In the genomic region with DNA sequence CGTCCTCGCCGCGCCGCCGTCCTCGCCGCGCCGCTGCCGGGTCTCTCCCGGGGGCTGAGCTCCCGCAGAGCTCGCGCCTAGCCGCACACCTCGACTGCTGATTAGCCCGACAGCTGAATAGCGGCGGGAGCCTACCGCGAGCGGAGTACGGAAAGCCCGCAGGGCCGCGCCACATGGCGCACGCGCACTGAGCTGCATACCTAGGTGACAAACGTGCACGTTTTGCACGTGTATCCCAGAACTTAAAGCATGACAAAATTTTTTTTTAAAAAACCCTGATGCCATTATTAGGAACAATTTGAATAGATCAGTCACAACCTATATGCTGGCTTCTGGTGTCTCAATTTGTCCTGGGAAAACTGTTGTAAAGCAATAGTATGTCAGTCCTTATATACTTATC, we compare ENCODE assay signal across 1 cellular context.
TF ChIP-seq lines count a peak whose summit lies in the region.

A gene with protein sequence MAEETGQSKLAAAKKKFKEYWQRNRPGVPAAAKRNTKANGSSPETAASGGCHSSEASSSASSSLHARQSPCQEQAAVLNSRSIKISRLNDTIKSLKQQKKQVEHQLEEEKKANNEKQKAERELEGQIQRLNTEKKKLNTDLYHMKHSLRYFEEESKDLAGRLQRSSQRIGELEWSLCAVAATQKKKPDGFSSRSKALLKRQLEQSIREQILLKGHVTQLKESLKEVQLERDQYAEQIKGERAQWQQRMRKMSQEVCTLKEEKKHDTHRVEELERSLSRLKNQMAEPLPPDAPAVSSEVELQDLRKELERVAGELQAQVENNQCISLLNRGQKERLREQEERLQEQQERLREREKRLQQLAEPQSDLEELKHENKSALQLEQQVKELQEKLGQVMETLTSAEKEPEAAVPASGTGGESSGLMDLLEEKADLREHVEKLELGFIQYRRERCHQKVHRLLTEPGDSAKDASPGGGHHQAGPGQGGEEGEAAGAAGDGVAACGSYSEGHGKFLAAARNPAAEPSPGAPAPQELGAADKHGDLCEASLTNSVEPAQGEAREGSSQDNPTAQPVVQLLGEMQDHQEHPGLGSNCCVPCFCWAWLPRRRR (minus strand): TSS at position 122 of the 400 bp plus-strand sequence. CDS start 48,117 bp downstream, outside the sequence.

TF ChIP-seq in HepG2, 621 proteins besides CTCF, POLR2A, EP300 and RAD21 (continued from another document and continues in another):
- TF ChIP-seq, protein P1, sequence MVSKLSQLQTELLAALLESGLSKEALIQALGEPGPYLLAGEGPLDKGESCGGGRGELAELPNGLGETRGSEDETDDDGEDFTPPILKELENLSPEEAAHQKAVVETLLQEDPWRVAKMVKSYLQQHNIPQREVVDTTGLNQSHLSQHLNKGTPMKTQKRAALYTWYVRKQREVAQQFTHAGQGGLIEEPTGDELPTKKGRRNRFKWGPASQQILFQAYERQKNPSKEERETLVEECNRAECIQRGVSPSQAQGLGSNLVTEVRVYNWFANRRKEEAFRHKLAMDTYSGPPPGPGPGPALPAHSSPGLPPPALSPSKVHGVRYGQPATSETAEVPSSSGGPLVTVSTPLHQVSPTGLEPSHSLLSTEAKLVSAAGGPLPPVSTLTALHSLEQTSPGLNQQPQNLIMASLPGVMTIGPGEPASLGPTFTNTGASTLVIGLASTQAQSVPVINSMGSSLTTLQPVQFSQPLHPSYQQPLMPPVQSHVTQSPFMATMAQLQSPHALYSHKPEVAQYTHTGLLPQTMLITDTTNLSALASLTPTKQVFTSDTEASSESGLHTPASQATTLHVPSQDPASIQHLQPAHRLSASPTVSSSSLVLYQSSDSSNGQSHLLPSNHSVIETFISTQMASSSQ (IDR thresholded peaks at IDR 0.05; ENCODE audit: low read depth): no peak
- TF ChIP-seq, protein P1 (CRISPR knock-in tag; IDR thresholded peaks at IDR 0.05; ENCODE audit: borderline replicate concordance): no peak
- TF ChIP-seq, protein P2, sequence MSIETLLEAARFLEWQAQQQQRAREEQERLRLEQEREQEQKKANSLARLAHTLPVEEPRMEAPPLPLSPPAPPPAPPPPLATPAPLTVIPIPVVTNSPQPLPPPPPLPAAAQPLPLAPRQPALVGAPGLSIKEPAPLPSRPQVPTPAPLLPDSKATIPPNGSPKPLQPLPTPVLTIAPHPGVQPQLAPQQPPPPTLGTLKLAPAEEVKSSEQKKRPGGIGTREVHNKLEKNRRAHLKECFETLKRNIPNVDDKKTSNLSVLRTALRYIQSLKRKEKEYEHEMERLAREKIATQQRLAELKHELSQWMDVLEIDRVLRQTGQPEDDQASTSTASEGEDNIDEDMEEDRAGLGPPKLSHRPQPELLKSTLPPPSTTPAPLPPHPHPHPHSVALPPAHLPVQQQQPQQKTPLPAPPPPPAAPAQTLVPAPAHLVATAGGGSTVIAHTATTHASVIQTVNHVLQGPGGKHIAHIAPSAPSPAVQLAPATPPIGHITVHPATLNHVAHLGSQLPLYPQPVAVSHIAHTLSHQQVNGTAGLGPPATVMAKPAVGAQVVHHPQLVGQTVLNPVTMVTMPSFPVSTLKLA (IDR thresholded peaks at IDR 0.05): peak; percentile 43
- TF ChIP-seq SRF (IDR thresholded peaks at IDR 0.05; ENCODE audit: low read depth, low read length) (no peak), TEAD3 (CRISPR knock-in tag; optimal IDR thresholded peaks at IDR 0.05; ENCODE audit: borderline replicate concordance) (peak; percentile 71), ZNF709 (CRISPR knock-in tag; IDR thresholded peaks at IDR 0.05) (0 out of 2 replicates have a peak, but pooled peaks have one; percentile 47), ZNF841 (CRISPR knock-in tag; IDR thresholded peaks at IDR 0.05; ENCODE audit: borderline replicate concordance) (no peak), TRIM24 (CRISPR knock-in tag; IDR thresholded peaks at IDR 0.05) (no peak), RBFOX2 (IDR thresholded peaks at IDR 0.05; ENCODE audit: low read depth, low read length) (0 out of 2 replicates have a peak, but pooled peaks have one; percentile 34), HDAC6 (IDR thresholded peaks at IDR 0.05; ENCODE audit: low read depth, low read length) (no peak), ASH2L (IDR thresholded peaks at IDR 0.05; ENCODE audit: insufficient read length, low read depth, low read length) (no peak), SRY (CRISPR knock-in tag; IDR thresholded peaks at IDR 0.05) (peak; percentile 74; the same call in 1 of the 2 replicates), HMG20B (CRISPR knock-in tag; conservative IDR thresholded peaks at IDR 0.05) (no peak), JARID2 (CRISPR knock-in tag; IDR thresholded peaks at IDR 0.05; ENCODE audit: insufficient replicate concordance) (no peak), SMARCE1 (IDR thresholded peaks at IDR 0.05; ENCODE audit: borderline replicate concordance) (no peak), REL (CRISPR knock-in tag; conservative IDR thresholded peaks at IDR 0.05) (no peak), ZNF7 (CRISPR knock-in tag; IDR thresholded peaks at IDR 0.05) (no peak), SMAD9 (CRISPR knock-in tag; IDR thresholded peaks at IDR 0.05) (no peak), POGZ (CRISPR knock-in tag; IDR thresholded peaks at IDR 0.05) (peak; percentile 30; the same call in 1 of the 2 replicates), ZNF20 (CRISPR knock-in tag; IDR thresholded peaks at IDR 0.05) (no peak), ZSCAN25 (CRISPR knock-in tag; IDR thresholded peaks at IDR 0.05) (no peak), ZNF780A (CRISPR knock-in tag; IDR thresholded peaks at IDR 0.05) (no peak), TBP (CRISPR knock-in tag; IDR thresholded peaks at IDR 0.05) (no peak), BRD4 (CRISPR knock-in tag; IDR thresholded peaks at IDR 0.05) (no peak), ZBTB20 (CRISPR knock-in tag; IDR thresholded peaks at IDR 0.05; ENCODE audit: borderline replicate concordance, low read depth) (no peak), HOXA5 (CRISPR knock-in tag; IDR thresholded peaks at IDR 0.05) (0 out of 2 replicates have a peak, but pooled peaks have one; percentile 58), ZNF234 (CRISPR knock-in tag; conservative IDR thresholded peaks at IDR 0.05) (no peak), ZNF335 (CRISPR knock-in tag; IDR thresholded peaks at IDR 0.05) (0 out of 2 replicates have a peak, but pooled peaks have one; percentile 30), ZNF619 (CRISPR knock-in tag; IDR thresholded peaks at IDR 0.05) (no peak), NFE2L1 (CRISPR knock-in tag; IDR thresholded peaks at IDR 0.05; ENCODE audit: borderline replicate concordance) (no peak)
- TF ChIP-seq, protein P3, sequence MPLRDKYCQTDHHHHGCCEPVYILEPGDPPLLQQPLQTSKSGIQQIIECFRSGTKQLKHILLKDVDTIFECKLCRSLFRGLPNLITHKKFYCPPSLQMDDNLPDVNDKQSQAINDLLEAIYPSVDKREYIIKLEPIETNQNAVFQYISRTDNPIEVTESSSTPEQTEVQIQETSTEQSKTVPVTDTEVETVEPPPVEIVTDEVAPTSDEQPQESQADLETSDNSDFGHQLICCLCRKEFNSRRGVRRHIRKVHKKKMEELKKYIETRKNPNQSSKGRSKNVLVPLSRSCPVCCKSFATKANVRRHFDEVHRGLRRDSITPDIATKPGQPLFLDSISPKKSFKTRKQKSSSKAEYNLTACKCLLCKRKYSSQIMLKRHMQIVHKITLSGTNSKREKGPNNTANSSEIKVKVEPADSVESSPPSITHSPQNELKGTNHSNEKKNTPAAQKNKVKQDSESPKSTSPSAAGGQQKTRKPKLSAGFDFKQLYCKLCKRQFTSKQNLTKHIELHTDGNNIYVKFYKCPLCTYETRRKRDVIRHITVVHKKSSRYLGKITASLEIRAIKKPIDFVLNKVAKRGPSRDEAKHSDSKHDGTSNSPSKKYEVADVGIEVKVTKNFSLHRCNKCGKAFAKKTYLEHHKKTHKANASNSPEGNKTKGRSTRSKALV (CRISPR knock-in tag; IDR thresholded peaks at IDR 0.05): peak; percentile 57; the same call in 1 of the 2 replicates
- TF ChIP-seq, protein P4, sequence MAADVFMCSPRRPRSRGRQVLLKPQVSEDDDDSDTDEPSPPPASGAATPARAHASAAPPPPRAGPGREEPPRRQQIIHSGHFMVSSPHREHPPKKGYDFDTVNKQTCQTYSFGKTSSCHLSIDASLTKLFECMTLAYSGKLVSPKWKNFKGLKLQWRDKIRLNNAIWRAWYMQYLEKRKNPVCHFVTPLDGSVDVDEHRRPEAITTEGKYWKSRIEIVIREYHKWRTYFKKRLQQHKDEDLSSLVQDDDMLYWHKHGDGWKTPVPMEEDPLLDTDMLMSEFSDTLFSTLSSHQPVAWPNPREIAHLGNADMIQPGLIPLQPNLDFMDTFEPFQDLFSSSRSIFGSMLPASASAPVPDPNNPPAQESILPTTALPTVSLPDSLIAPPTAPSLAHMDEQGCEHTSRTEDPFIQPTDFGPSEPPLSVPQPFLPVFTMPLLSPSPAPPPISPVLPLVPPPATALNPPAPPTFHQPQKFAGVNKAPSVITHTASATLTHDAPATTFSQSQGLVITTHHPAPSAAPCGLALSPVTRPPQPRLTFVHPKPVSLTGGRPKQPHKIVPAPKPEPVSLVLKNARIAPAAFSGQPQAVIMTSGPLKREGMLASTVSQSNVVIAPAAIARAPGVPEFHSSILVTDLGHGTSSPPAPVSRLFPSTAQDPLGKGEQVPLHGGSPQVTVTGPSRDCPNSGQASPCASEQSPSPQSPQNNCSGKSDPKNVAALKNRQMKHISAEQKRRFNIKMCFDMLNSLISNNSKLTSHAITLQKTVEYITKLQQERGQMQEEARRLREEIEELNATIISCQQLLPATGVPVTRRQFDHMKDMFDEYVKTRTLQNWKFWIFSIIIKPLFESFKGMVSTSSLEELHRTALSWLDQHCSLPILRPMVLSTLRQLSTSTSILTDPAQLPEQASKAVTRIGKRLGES (CRISPR knock-in tag; IDR thresholded peaks at IDR 0.05; ENCODE audit: borderline replicate concordance): peak; percentile 64; the same call in 1 of the 2 replicates
- TF ChIP-seq, protein P5, sequence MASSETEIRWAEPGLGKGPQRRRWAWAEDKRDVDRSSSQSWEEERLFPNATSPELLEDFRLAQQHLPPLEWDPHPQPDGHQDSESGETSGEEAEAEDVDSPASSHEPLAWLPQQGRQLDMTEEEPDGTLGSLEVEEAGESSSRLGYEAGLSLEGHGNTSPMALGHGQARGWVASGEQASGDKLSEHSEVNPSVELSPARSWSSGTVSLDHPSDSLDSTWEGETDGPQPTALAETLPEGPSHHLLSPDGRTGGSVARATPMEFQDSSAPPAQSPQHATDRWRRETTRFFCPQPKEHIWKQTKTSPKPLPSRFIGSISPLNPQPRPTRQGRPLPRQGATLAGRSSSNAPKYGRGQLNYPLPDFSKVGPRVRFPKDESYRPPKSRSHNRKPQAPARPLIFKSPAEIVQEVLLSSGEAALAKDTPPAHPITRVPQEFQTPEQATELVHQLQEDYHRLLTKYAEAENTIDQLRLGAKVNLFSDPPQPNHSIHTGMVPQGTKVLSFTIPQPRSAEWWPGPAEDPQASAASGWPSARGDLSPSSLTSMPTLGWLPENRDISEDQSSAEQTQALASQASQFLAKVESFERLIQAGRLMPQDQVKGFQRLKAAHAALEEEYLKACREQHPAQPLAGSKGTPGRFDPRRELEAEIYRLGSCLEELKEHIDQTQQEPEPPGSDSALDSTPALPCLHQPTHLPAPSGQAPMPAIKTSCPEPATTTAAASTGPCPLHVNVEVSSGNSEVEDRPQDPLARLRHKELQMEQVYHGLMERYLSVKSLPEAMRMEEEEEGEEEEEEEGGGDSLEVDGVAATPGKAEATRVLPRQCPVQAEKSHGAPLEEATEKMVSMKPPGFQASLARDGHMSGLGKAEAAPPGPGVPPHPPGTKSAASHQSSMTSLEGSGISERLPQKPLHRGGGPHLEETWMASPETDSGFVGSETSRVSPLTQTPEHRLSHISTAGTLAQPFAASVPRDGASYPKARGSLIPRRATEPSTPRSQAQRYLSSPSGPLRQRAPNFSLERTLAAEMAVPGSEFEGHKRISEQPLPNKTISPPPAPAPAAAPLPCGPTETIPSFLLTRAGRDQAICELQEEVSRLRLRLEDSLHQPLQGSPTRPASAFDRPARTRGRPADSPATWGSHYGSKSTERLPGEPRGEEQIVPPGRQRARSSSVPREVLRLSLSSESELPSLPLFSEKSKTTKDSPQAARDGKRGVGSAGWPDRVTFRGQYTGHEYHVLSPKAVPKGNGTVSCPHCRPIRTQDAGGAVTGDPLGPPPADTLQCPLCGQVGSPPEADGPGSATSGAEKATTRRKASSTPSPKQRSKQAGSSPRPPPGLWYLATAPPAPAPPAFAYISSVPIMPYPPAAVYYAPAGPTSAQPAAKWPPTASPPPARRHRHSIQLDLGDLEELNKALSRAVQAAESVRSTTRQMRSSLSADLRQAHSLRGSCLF (CRISPR knock-in tag; IDR thresholded peaks at IDR 0.05; ENCODE audit: borderline replicate concordance): peak; percentile 92
- TF ChIP-seq, protein P6, sequence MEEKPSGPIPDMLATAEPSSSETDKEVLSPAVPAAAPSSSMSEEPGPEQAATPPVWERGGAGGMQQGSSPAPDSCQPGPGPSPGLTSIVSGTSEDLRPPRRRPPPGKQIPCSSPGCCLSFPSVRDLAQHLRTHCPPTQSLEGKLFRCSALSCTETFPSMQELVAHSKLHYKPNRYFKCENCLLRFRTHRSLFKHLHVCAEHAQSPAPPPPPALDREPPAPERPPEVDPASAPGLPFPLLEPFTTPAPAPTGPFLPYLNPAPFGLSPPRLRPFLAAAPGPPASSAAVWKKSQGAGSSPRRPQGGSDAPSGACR (CRISPR knock-in tag; IDR thresholded peaks at IDR 0.05): no peak
- TF ChIP-seq, protein P7, sequence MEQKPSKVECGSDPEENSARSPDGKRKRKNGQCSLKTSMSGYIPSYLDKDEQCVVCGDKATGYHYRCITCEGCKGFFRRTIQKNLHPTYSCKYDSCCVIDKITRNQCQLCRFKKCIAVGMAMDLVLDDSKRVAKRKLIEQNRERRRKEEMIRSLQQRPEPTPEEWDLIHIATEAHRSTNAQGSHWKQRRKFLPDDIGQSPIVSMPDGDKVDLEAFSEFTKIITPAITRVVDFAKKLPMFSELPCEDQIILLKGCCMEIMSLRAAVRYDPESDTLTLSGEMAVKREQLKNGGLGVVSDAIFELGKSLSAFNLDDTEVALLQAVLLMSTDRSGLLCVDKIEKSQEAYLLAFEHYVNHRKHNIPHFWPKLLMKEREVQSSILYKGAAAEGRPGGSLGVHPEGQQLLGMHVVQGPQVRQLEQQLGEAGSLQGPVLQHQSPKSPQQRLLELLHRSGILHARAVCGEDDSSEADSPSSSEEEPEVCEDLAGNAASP (CRISPR knock-in tag; IDR thresholded peaks at IDR 0.05; ENCODE audit: borderline replicate concordance): 0 out of 2 replicates have a peak, but pooled peaks have one; percentile 22
